1 cellular context compared by ENCODE assay signal in genomic region chr7:123538189-123538714, GRCh38.
TF ChIP-seq lines count a peak whose summit lies in the region.

No MANE protein-coding gene starts in this region.

TF ChIP-seq in K562, 482 proteins besides CTCF, POLR2A, EP300 and RAD21 (continued from another document and continues in another):
- TF ChIP-seq ATF2 (CRISPR knock-in tag; IDR thresholded peaks at IDR 0.05) (no peak), HMGN3 (IDR thresholded peaks at IDR 0.05; ENCODE audit: borderline replicate concordance, extremely low read depth, insufficient read length, low read depth, low read length) (no peak), DDX20 (tag; IDR thresholded peaks at IDR 0.05; ENCODE audit: low read depth) (no peak), FOXJ2 (tag; IDR thresholded peaks at IDR 0.05) (no peak), ZBTB33 (CRISPR knock-in tag; IDR thresholded peaks at IDR 0.05) (no peak), ARNT (IDR thresholded peaks at IDR 0.05) (peak; percentile 67 to 89; a peak in 2 of 4 replicates), PKNOX1 (IDR thresholded peaks at IDR 0.05) (peak; percentile 97), CCAR2 (IDR thresholded peaks at IDR 0.05; ENCODE audit: low read depth, low read length) (no peak), TCFL5 (CRISPR knock-in tag; conservative IDR thresholded peaks at IDR 0.05) (no peak), SAP30 (IDR thresholded peaks at IDR 0.05; ENCODE audit: borderline replicate concordance, insufficient read depth, low read depth, low read length, poor library complexity, severe bottlenecking) (no peak), ZNF707 (CRISPR knock-in tag; conservative IDR thresholded peaks at IDR 0.05) (no peak), CBX1 (IDR thresholded peaks at IDR 0.05; ENCODE audit: low read depth) (no peak), HLTF (IDR thresholded peaks at IDR 0.05) (no peak), ZNF830 (CRISPR knock-in tag; IDR thresholded peaks at IDR 0.05) (no peak), ILF3 (IDR thresholded peaks at IDR 0.05; ENCODE audit: borderline replicate concordance) (no peak), HOMEZ (CRISPR knock-in tag; IDR thresholded peaks at IDR 0.05) (no peak), RHOXF2B (CRISPR knock-in tag; conservative IDR thresholded peaks at IDR 0.05) (no peak), TAF7 (tag; IDR thresholded peaks at IDR 0.05) (no peak), ZZZ3 (IDR thresholded peaks at IDR 0.05) (no peak), SMARCB1 (IDR thresholded peaks at IDR 0.05; ENCODE audit: insufficient read length, low read depth) (no peak), SIRT6 (IDR thresholded peaks at IDR 0.05; ENCODE audit: low read depth, low read length) (no peak), CBFA2T3 (IDR thresholded peaks at IDR 0.05) (peak; percentile 83), CREBBP (IDR thresholded peaks at IDR 0.05; ENCODE audit: low read depth, low read length) (no peak), ZNF347 (CRISPR knock-in tag; IDR thresholded peaks at IDR 0.05; ENCODE audit: low read depth) (no peak), PCBP2 (IDR thresholded peaks at IDR 0.05; ENCODE audit: low read depth, low read length, poor library complexity, severe bottlenecking) (no peak), ELF1 (tag; IDR thresholded peaks at IDR 0.05) (peak; percentile 26; the same call in 1 of the 2 replicates), ZNF253 (CRISPR knock-in tag; conservative IDR thresholded peaks at IDR 0.05) (no peak), FOXJ3 (CRISPR knock-in tag; IDR thresholded peaks at IDR 0.05) (no peak), ZNF444 (CRISPR knock-in tag; IDR thresholded peaks at IDR 0.05) (no peak), NR4A1 (CRISPR knock-in tag; IDR thresholded peaks at IDR 0.05) (no peak), NR4A1 (tag; IDR thresholded peaks at IDR 0.05) (no peak), E2F4 (CRISPR knock-in tag; IDR thresholded peaks at IDR 0.05; ENCODE audit: low read depth) (no peak), ZKSCAN1 (IDR thresholded peaks at IDR 0.05; ENCODE audit: low read depth, low read length) (no peak), BCOR (IDR thresholded peaks at IDR 0.05) (peak; percentile 59; the same call in 1 of the 2 replicates), PATZ1 (CRISPR knock-in tag; IDR thresholded peaks at IDR 0.05; ENCODE audit: borderline replicate concordance) (no peak), SRSF7 (optimal IDR thresholded peaks at IDR 0.05; ENCODE audit: low read depth, low read length) (no peak), DPF2 (IDR thresholded peaks at IDR 0.05) (peak; percentile 99)
- TF ChIP-seq, protein P1, sequence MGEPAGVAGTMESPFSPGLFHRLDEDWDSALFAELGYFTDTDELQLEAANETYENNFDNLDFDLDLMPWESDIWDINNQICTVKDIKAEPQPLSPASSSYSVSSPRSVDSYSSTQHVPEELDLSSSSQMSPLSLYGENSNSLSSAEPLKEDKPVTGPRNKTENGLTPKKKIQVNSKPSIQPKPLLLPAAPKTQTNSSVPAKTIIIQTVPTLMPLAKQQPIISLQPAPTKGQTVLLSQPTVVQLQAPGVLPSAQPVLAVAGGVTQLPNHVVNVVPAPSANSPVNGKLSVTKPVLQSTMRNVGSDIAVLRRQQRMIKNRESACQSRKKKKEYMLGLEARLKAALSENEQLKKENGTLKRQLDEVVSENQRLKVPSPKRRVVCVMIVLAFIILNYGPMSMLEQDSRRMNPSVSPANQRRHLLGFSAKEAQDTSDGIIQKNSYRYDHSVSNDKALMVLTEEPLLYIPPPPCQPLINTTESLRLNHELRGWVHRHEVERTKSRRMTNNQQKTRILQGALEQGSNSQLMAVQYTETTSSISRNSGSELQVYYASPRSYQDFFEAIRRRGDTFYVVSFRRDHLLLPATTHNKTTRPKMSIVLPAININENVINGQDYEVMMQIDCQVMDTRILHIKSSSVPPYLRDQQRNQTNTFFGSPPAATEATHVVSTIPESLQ (CRISPR knock-in tag; IDR thresholded peaks at IDR 0.05) = no peak
- TF ChIP-seq, protein P2, sequence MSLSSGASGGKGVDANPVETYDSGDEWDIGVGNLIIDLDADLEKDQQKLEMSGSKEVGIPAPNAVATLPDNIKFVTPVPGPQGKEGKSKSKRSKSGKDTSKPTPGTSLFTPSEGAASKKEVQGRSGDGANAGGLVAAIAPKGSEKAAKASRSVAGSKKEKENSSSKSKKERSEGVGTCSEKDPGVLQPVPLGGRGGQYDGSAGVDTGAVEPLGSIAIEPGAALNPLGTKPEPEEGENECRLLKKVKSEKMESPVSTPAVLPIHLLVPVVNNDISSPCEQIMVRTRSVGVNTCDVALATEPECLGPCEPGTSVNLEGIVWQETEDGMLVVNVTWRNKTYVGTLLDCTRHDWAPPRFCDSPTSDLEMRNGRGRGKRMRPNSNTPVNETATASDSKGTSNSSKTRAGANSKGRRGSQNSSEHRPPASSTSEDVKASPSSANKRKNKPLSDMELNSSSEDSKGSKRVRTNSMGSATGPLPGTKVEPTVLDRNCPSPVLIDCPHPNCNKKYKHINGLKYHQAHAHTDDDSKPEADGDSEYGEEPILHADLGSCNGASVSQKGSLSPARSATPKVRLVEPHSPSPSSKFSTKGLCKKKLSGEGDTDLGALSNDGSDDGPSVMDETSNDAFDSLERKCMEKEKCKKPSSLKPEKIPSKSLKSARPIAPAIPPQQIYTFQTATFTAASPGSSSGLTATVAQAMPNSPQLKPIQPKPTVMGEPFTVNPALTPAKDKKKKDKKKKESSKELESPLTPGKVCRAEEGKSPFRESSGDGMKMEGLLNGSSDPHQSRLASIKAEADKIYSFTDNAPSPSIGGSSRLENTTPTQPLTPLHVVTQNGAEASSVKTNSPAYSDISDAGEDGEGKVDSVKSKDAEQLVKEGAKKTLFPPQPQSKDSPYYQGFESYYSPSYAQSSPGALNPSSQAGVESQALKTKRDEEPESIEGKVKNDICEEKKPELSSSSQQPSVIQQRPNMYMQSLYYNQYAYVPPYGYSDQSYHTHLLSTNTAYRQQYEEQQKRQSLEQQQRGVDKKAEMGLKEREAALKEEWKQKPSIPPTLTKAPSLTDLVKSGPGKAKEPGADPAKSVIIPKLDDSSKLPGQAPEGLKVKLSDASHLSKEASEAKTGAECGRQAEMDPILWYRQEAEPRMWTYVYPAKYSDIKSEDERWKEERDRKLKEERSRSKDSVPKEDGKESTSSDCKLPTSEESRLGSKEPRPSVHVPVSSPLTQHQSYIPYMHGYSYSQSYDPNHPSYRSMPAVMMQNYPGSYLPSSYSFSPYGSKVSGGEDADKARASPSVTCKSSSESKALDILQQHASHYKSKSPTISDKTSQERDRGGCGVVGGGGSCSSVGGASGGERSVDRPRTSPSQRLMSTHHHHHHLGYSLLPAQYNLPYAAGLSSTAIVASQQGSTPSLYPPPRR (CRISPR knock-in tag; IDR thresholded peaks at IDR 0.05; ENCODE audit: borderline replicate concordance) = no peak
- TF ChIP-seq, protein P3, sequence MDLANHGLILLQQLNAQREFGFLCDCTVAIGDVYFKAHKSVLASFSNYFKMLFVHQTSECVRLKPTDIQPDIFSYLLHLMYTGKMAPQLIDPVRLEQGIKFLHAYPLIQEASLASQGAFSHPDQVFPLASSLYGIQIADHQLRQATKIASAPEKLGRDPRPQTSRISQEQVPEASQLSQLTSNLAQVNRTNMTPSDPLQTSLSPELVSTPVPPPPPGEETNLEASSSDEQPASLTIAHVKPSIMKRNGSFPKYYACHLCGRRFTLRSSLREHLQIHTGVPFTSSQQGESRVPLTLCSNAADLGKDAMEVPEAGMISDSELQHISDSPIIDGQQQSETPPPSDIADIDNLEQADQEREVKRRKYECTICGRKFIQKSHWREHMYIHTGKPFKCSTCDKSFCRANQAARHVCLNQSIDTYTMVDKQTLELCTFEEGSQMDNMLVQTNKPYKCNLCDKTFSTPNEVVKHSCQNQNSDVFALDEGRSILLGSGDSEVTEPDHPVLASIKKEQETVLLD (IDR thresholded peaks at IDR 0.05) = peak; percentile 42; the same call in 1 of the 2 replicates
- TF ChIP-seq, protein P4, sequence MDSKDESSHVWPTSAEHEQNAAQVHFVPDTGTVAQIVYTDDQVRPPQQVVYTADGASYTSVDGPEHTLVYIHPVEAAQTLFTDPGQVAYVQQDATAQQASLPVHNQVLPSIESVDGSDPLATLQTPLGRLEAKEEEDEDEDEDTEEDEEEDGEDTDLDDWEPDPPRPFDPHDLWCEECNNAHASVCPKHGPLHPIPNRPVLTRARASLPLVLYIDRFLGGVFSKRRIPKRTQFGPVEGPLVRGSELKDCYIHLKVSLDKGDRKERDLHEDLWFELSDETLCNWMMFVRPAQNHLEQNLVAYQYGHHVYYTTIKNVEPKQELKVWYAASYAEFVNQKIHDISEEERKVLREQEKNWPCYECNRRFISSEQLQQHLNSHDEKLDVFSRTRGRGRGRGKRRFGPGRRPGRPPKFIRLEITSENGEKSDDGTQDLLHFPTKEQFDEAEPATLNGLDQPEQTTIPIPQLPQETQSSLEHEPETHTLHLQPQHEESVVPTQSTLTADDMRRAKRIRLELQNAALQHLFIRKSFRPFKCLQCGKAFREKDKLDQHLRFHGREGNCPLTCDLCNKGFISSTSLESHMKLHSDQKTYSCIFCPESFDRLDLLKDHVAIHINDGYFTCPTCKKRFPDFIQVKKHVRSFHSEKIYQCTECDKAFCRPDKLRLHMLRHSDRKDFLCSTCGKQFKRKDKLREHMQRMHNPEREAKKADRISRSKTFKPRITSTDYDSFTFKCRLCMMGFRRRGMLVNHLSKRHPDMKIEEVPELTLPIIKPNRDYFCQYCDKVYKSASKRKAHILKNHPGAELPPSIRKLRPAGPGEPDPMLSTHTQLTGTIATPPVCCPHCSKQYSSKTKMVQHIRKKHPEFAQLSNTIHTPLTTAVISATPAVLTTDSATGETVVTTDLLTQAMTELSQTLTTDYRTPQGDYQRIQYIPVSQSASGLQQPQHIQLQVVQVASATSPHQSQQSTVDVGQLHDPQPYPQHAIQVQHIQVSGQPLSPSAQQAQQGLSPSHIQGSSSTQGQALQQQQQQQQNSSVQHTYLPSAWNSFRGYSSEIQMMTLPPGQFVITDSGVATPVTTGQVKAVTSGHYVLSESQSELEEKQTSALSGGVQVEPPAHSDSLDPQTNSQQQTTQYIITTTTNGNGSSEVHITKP (IDR thresholded peaks at IDR 0.05; ENCODE audit: partially characterized antibody) = peak; percentile 44
